Comparison of ENCODE assay signal across 28 cellular contexts in genomic region chr7:159149488-159149887, GRCh38.
"Had no signal": no experiment of that assay in that cellular context is flagged by ENCODE, and none has a peak within 500 bp of the region (broad histone marks: within the 10 kb centered on the region; RNA-seq: fewer than 3 reads in every experiment).

No MANE protein-coding gene starts in this region.

- H3K27ac ChIP-seq: ascending aorta, cardiac muscle cell, Peyer's patch, RWPE1 had no signal

- H3K36me3 ChIP-seq: ascending aorta, cardiac muscle cell, MG63, Peyer's patch had no signal

- H3K4me3 ChIP-seq: ascending aorta, cardiac muscle cell, MG63, Peyer's patch had no signal

- ATAC-seq: activated CD8-positive, alpha-beta T cell treated with anti-CD3 and anti-CD28 coated beads for 36 hours; Right ventricle myocardium inferior had no signal

- H3K27me3 ChIP-seq: ascending aorta had no signal

- H3K4me1 ChIP-seq: ascending aorta had no signal

- H3K9me3 ChIP-seq: ascending aorta, MG63, Peyer's patch had no signal

- DNase-seq: activated CD4-positive, alpha-beta T cell treated with anti-CD3 and anti-CD28 coated beads, Interleukin-2, amount 10 ng/mL, durations not matched to agents 24 days and 14 days; activated CD4-positive, alpha-beta T cell treated with anti-CD3 and anti-CD28 coated beads, Interleukin-2, amount 50 U/mL, for 4 hours; activated CD8-positive, alpha-beta T cell treated with anti-CD3 and anti-CD28 coated beads for 36 hours; activated gamma-delta T cell; activated naive CD4-positive, alpha-beta T cell treated with Interleukin-2 at 50 U/mL for 16 hours; activated naive CD8-positive, alpha-beta T cell treated with anti-CD3 and anti-CD28 coated beads, Interleukin-2, amount 10 ng/mL, durations not matched to agents 7 days and 5 days; activated T-cell treated with anti-CD3 and anti-CD28 coated beads, Interleukin-2, amount 50 U/mL, for 1 hour; amygdala; Karpas-422; KBM-7; MG63; NCI-H1048; NCI-H1105 treated with DMSO at 0.1 percent for 48 hours; NCI-H1436; NCI-H1694; NCI-H1930; NCI-H2081 treated with DMSO at 0.1 percent for 48 hours; NCI-H345; NCI-H524 treated with DMSO at 0.1 percent for 48 hours; Peyer's patch; SW 1271; T-helper 1 cell; T-helper 2 cell; T1000 had no signal
